In genomic region chr11:44861829-44862545, GRCh38 we compare ENCODE assay signal across 9 cellular contexts.
A peak's percentile ranks its signal among the peaks of the same experiment; 100 is the strongest.
DNase-seq lines count a peak whose midpoint lies in the region; ATAC-seq, FAIRE-seq and TF ChIP-seq lines count a peak whose summit lies in the region.
"Had no signal": no experiment of that assay in that cellular context is flagged by ENCODE, and none has a peak within 500 bp of the region (broad histone marks: within the 10 kb centered on the region; RNA-seq: fewer than 3 reads in every experiment).

No MANE protein-coding gene starts in this region.

- H3K27me3 Mint-ChIP-seq in activated B cell treated with CpG ODN at 0.5 μM for 24 hours = peaks cover 9% of the 10 kb centered on the region

- H3K4me3 Mint-ChIP-seq in activated B cell treated with CpG ODN at 0.5 μM for 24 hours = no peak overlapping the region

- H3K4me1 Mint-ChIP-seq in activated B cell treated with CpG ODN at 0.5 μM for 24 hours = peaks cover 13% of the 10 kb centered on the region

- no peak overlapping the region for H3K27ac Mint-ChIP-seq in activated B cell treated with CpG ODN at 0.5 μM for 24 hours

- no peaks in the 10 kb centered on the region for H3K36me3 Mint-ChIP-seq in activated B cell treated with CpG ODN at 0.5 μM for 24 hours (ENCODE audit: low read depth)

- no peak for TF ChIP-seq POLR2A in H54 (IDR thresholded peaks at IDR 0.05; ENCODE audit: low read depth, low read length)

- no peak overlapping the region for H3K4me3 ChIP-seq in bronchial epithelial cell (ENCODE audit: low read depth, low read length)

- no peaks in the 10 kb centered on the region for H3K9me3 Mint-ChIP-seq in activated B cell treated with CpG ODN at 0.5 μM for 24 hours

- in situ Hi-C loops in G401 (cut with HindIII; ENCODE audit: low sequenced_read_pairs) = no loop called here

- POLR2A ChIA-PET in activated B cell treated with CpG ODN at 0.5 μM for 24 hours (lab: Charles Lee) = interaction anchor here (0.9 kb wide), 1 partner anchor 10 kb away, joined by 5 read pairs; no protein-coding TSS in a partner anchor

- intact Hi-C loops in activated B cell treated with CpG ODN at 0.5 μM for 24 hours (cut with micrococcal nuclease) = loop anchor here (1.0 kb wide), 1 partner anchor 9 kb away; no protein-coding TSS in a partner anchor

- peak; percentile 99 for ATAC-seq in activated B cell treated with CpG ODN at 0.5 μM for 24 hours (ENCODE audit: low read depth)

- CTCF ChIA-PET in activated B cell treated with CpG ODN at 0.5 μM for 24 hours (lab: Charles Lee) = interaction anchor here (0.8 kb wide), 1 partner anchor 10 kb away, joined by 3 read pairs; no protein-coding TSS in a partner anchor

- no peaks in the 10 kb centered on the region for H3K36me3 ChIP-seq in bronchial epithelial cell (ENCODE audit: control insufficient read depth, insufficient read depth, low read length)

- peaks cover 13% of the 10 kb centered on the region for H3K27me3 ChIP-seq in bronchial epithelial cell (ENCODE audit: control insufficient read depth, insufficient read depth, low read length)

- no peak for TF ChIP-seq CTCF in activated B cell treated with CpG ODN at 0.5 μM for 24 hours (IDR thresholded peaks at IDR 0.05)
- no peak for TF ChIP-seq CTCF in bronchial epithelial cell (IDR thresholded peaks at IDR 0.05; ENCODE audit: insufficient read depth, low read length, severe bottlenecking)

- FAIRE-seq in H54 (lab: Jason Lieb, UNC) (peak; percentile 89), bronchial epithelial cell (lab: Jason Lieb, UNC) (peak; percentile 88)
- FAIRE-seq: colon had no signal

- DNase-seq in G401 (ENCODE audit: low spot score) (peak; percentile 76), H54 (ENCODE audit: insufficient read length, low spot score) (peak; percentile 99), Kasumi-1 (lab: John Stamatoyannopoulos, UW) (peak; percentile 58 to 66), activated B cell treated with CpG ODN at 0.5 μM for 24 hours (peak; percentile 40), bronchial epithelial cell (ENCODE audit: low read depth) (peak; percentile 96), kidney tubule cell (ENCODE audit: low spot score) (peak; percentile 99), cerebellar nuclear complex (lab: John Stamatoyannopoulos, UW) (no peak)
- peak; percentile 70 for DNase-seq in stimulated activated CD8-positive, alpha-beta memory T cell treated with anti-CD3 and anti-CD28 coated beads, Interleukin-12 subunit alpha, Interleukin-12 subunit beta, amount 100 ng/mL, for 1 hour (ENCODE audit: low read depth)

Comparison
In these comparisons a context has a peak if more than half of its experiments do, and no peak if none do; other contexts are left out.
1. DNase-seq: peak in G401 (single experiment), H54 (single experiment), Kasumi-1 (2 of 2), activated B cell treated with CpG ODN at 0.5 μM for 24 hours (single experiment), bronchial epithelial cell (single experiment), kidney tubule cell (single experiment) and stimulated activated CD8-positive, alpha-beta memory T cell treated with anti-CD3 and anti-CD28 coated beads, Interleukin-12 subunit alpha, Interleukin-12 subunit beta, amount 100 ng/mL, for 1 hour (single experiment); none in cerebellar nuclear complex (0 of 2).